In the genomic region with DNA sequence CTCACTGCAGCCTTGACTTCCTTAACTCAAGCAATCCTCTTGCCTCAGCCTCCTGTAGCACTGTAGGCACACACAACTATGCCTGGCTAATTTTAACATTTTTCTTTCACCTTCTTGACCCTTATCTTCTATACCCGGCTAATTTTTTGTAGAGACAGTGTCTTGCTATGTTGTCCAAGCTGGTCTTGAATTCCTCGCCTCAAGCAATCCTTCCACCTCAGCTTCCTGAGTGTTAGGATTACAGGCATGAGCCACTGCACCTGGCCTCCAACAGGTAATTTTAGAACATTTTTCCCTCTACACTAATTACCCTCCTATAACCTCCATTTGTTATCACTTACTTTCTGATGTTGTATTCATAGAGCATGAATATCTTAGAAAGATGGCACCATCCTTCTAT, we compare ENCODE assay signal across 21 cellular contexts.
A peak's percentile ranks its signal among the peaks of the same experiment; 100 is the strongest.
DNase-seq lines count a peak whose midpoint lies in the region; ATAC-seq lines count a peak whose summit lies in the region.
"Had no signal": no experiment of that assay in that cellular context is flagged by ENCODE, and none has a peak within 500 bp of the region (broad histone marks: within the 10 kb centered on the region; RNA-seq: fewer than 3 reads in every experiment).

No MANE protein-coding gene starts in this region.

- H3K79me1 ChIP-seq in trophoblast cell (ENCODE audit: low read length): no peaks in the 10 kb centered on the region

- H3K4me1 Mint-ChIP-seq in activated naive CD4-positive, alpha-beta T cell treated with anti-CD3 and anti-CD28 coated beads, Interleukin-2, amount 10 ng/mL, durations not matched to agents 7 days and 5 days: peaks cover 9% of the 10 kb centered on the region
- peaks cover 9 to 10% (median 10%) of the 10 kb centered on the region in 4 donors for H3K4me1 Mint-ChIP-seq in CD4-positive, alpha-beta memory T cell
- peaks cover 10% of the 10 kb centered on the region for H3K4me1 Mint-ChIP-seq in activated T-helper 17 cell treated with anti-CD3 and anti-CD28 coated beads, Interleukin-2, amount 50 U/mL, for 72 hours

- H4K91ac ChIP-seq in trophoblast cell (ENCODE audit: low read depth, low read length): no peak overlapping the region

- ATAC-seq in activated T-helper 17 cell treated with anti-CD3 and anti-CD28 coated beads, Interleukin-2, amount 50 U/mL, for 72 hours (replicated peaks): no peak
- no peak for ATAC-seq in GM19023 (IDR thresholded peaks at IDR 0.05; ENCODE audit: unreplicated experiment)
- ATAC-seq: Panc1 had no signal

- no CpG with 5 or more reads among the region's 2 CpGs for WGBS in trophoblast cell (ENCODE audit: extremely low coverage, insufficient coverage, insufficient read length)

- H3K23ac ChIP-seq in trophoblast cell (ENCODE audit: low read length): no peak overlapping the region

- H3K9me3 ChIP-seq in CD4-positive, alpha-beta memory T cell (ENCODE audit: control insufficient read depth in 1 of 2, low read length in 2 of 2): no peaks in the 10 kb centered on the region
- H3K9me3 ChIP-seq in trophoblast cell (ENCODE audit: insufficient read depth, low read depth, low read length): no peaks in the 10 kb centered on the region
- H3K9me3 ChIP-seq: BE2C had no signal

- H3K18ac ChIP-seq in trophoblast cell (ENCODE audit: low read length): no peak overlapping the region

- no peaks in the 10 kb centered on the region for H3K27me3 ChIP-seq in CD4-positive, alpha-beta memory T cell (ENCODE audit: insufficient read depth, low read length)
- H3K27me3 ChIP-seq in trophoblast cell (ENCODE audit: insufficient read depth, low read length): no peaks in the 10 kb centered on the region
- H3K27me3 ChIP-seq: BE2C had no signal

- H2BK120ac ChIP-seq in trophoblast cell (ENCODE audit: insufficient read depth, low read length, poor library complexity): no peak overlapping the region

- no peak overlapping the region for H3K4me3 ChIP-seq in CD4-positive, alpha-beta memory T cell (ENCODE audit: low read length in 2 of 2)
- H3K4me3 ChIP-seq in trophoblast cell (ENCODE audit: low read depth, low read length): no peak overlapping the region

- no peak overlapping the region for H3K4me2 ChIP-seq in trophoblast cell (ENCODE audit: low read length)

- peaks cover 8% of the 10 kb centered on the region for H3K4me1 ChIP-seq in CD4-positive, alpha-beta memory T cell (ENCODE audit: insufficient read depth, low read length)
- H3K4me1 ChIP-seq in trophoblast cell (ENCODE audit: control insufficient read depth in 1 of 2, insufficient read depth in 2 of 2, low read length in 2 of 2): no peaks in the 10 kb centered on the region
- H3K4me1 ChIP-seq: BE2C had no signal

- POLR2A ChIA-PET in CD4-positive, alpha-beta memory T cell (lab: Charles Lee; ENCODE audit: partially characterized antibody): interaction anchor here (0.9 kb wide), 1 partner anchor 60 kb away, joined by 4 read pairs; a partner anchor contains a TSS

- no peak overlapping the region for H2AK5ac ChIP-seq in trophoblast cell (ENCODE audit: low read length)

- H4K12ac ChIP-seq in trophoblast cell (ENCODE audit: low read depth, low read length): no peak overlapping the region

- no peaks in the 10 kb centered on the region for H3K9me3 Mint-ChIP-seq in activated naive CD4-positive, alpha-beta T cell treated with anti-CD3 and anti-CD28 coated beads, Interleukin-2, amount 10 ng/mL, durations not matched to agents 7 days and 5 days
- no peaks in the 10 kb centered on the region for H3K9me3 Mint-ChIP-seq in CD4-positive, alpha-beta memory T cell
- no peaks in the 10 kb centered on the region for H3K9me3 Mint-ChIP-seq in activated T-helper 17 cell treated with anti-CD3 and anti-CD28 coated beads, Interleukin-2, amount 50 U/mL, for 72 hours
- H3K9me3 Mint-ChIP-seq: CD8-positive, alpha-beta memory T cell had no signal

- peak overlapping the region; percentile 8 for H3K27ac Mint-ChIP-seq in activated naive CD4-positive, alpha-beta T cell treated with anti-CD3 and anti-CD28 coated beads, Interleukin-2, amount 10 ng/mL, durations not matched to agents 7 days and 5 days
- H3K27ac Mint-ChIP-seq in CD4-positive, alpha-beta memory T cell: peak overlapping the region in 4 of 7 donors; percentile 9 to 51 (median 14)
- peak overlapping the region; percentile 67 for H3K27ac Mint-ChIP-seq in activated T-helper 17 cell treated with anti-CD3 and anti-CD28 coated beads, Interleukin-2, amount 50 U/mL, for 72 hours

- H3K36me3 Mint-ChIP-seq in activated naive CD4-positive, alpha-beta T cell treated with anti-CD3 and anti-CD28 coated beads, Interleukin-2, amount 10 ng/mL, durations not matched to agents 7 days and 5 days: peaks cover 55% of the 10 kb centered on the region
- peaks cover 43 to 61% of the 10 kb centered on the region in 2 donors for H3K36me3 Mint-ChIP-seq in CD4-positive, alpha-beta memory T cell
- peaks cover 87% of the 10 kb centered on the region for H3K36me3 Mint-ChIP-seq in activated T-helper 17 cell treated with anti-CD3 and anti-CD28 coated beads, Interleukin-2, amount 50 U/mL, for 72 hours (ENCODE audit: low read depth)

- no peak overlapping the region for H2BK12ac ChIP-seq in trophoblast cell (ENCODE audit: low read length)

- peaks cover 12% of the 10 kb centered on the region for H3K36me3 ChIP-seq in CD4-positive, alpha-beta memory T cell (ENCODE audit: insufficient read depth, low read length)
- H3K36me3 ChIP-seq in trophoblast cell (ENCODE audit: control insufficient read depth in 1 of 2, insufficient read depth in 2 of 2, low read length in 2 of 2): peaks cover 12 to 17% of the 10 kb centered on the region in 2 experiments

- no peak overlapping the region for H3K14ac ChIP-seq in trophoblast cell (ENCODE audit: low read length)

- H3K9ac ChIP-seq in trophoblast cell (ENCODE audit: low read length): no peak overlapping the region

- no peak overlapping the region for H3K4me3 Mint-ChIP-seq in activated naive CD4-positive, alpha-beta T cell treated with anti-CD3 and anti-CD28 coated beads, Interleukin-2, amount 10 ng/mL, durations not matched to agents 7 days and 5 days
- H3K4me3 Mint-ChIP-seq in CD4-positive, alpha-beta memory T cell: no peak overlapping the region
- H3K4me3 Mint-ChIP-seq in activated T-helper 17 cell treated with anti-CD3 and anti-CD28 coated beads, Interleukin-2, amount 50 U/mL, for 72 hours: no peak overlapping the region
- H3K4me3 Mint-ChIP-seq: CD8-positive, alpha-beta memory T cell had no signal

- no peak overlapping the region for H3K27ac ChIP-seq in CD4-positive, alpha-beta memory T cell (ENCODE audit: low read depth, low read length)
- H3K27ac ChIP-seq in trophoblast cell (ENCODE audit: low read depth, low read length): no peak overlapping the region

- intact Hi-C loops in CD4-positive, alpha-beta memory T cell (cut with micrococcal nuclease): no loop called here

- no peak overlapping the region for H3K4ac ChIP-seq in trophoblast cell (ENCODE audit: low read depth, low read length)

- no peak overlapping the region for H2AFZ ChIP-seq in trophoblast cell (ENCODE audit: insufficient read depth, low read length, poor library complexity)

- H4K8ac ChIP-seq in trophoblast cell (ENCODE audit: low read depth, low read length): no peak overlapping the region

- DNase-seq in activated naive CD4-positive, alpha-beta T cell treated with anti-CD3 and anti-CD28 coated beads, Interleukin-2, amount 10 ng/mL, durations not matched to agents 7 days and 5 days: no peak
- no peak for DNase-seq in activated naive CD4-positive, alpha-beta T cell treated with anti-CD3 and anti-CD28 coated beads, Interleukin-2, amount 50 U/mL, for 16 hours
- no peak for DNase-seq in CD4-positive, alpha-beta memory T cell
- DNase-seq in trophoblast cell (peak; percentile 72 to 92), globus pallidus (ENCODE audit: low spot score) (no peak)
- DNase-seq: BE2C; Calu3; CD8-positive, alpha-beta memory T cell; DMS153; H7; Karpas-422; MV-4-11; NCI-H1105 treated with DMSO at 0.1 percent for 48 hours; NCI-H2081; NCI-H2171; NCI-H345; NCI-H524 treated with DMSO at 0.1 percent for 48 hours; NCI-H82 had no signal

- CTCF ChIA-PET in activated naive CD4-positive, alpha-beta T cell treated with anti-CD3 and anti-CD28 coated beads, Interleukin-2, amount 10 ng/mL, durations not matched to agents 7 days and 5 days (lab: Charles Lee): interaction anchor here (0.7 to 1.2 kb wide), 2 partner anchors 135 to 394 kb away, joined by 3 to 4 read pairs; no protein-coding TSS in a partner anchor
- CTCF ChIA-PET in CD4-positive, alpha-beta memory T cell (lab: Charles Lee; ENCODE audit: partially characterized antibody): interaction anchor here (1.3 to 3.1 kb wide), 2 partner anchors 10 to 135 kb away, joined by 10 read pairs; no protein-coding TSS in a partner anchor

- H3K27me3 Mint-ChIP-seq in activated naive CD4-positive, alpha-beta T cell treated with anti-CD3 and anti-CD28 coated beads, Interleukin-2, amount 10 ng/mL, durations not matched to agents 7 days and 5 days: no peaks in the 10 kb centered on the region
- no peaks in the 10 kb centered on the region for H3K27me3 Mint-ChIP-seq in CD4-positive, alpha-beta memory T cell
- H3K27me3 Mint-ChIP-seq in activated T-helper 17 cell treated with anti-CD3 and anti-CD28 coated beads, Interleukin-2, amount 50 U/mL, for 72 hours: no peaks in the 10 kb centered on the region
- H3K27me3 Mint-ChIP-seq: CD8-positive, alpha-beta memory T cell had no signal

- H2BK5ac ChIP-seq in trophoblast cell (ENCODE audit: low read depth, low read length, poor library complexity): no peak overlapping the region

- H3K79me2 ChIP-seq in trophoblast cell (ENCODE audit: control insufficient read depth, insufficient read depth, low read length, poor library complexity): no peaks in the 10 kb centered on the region

Comparison
In these comparisons a context has a peak if more than half of its experiments do, and no peak if none do; other contexts are left out.
1. DNase-seq: peak in trophoblast cell (2 of 2); none in activated naive CD4-positive, alpha-beta T cell treated with anti-CD3 and anti-CD28 coated beads, Interleukin-2, amount 10 ng/mL, durations not matched to agents 7 days and 5 days (single experiment), activated naive CD4-positive, alpha-beta T cell treated with anti-CD3 and anti-CD28 coated beads, Interleukin-2, amount 50 U/mL, for 16 hours (single experiment), CD4-positive, alpha-beta memory T cell (0 of 5) and globus pallidus (single experiment).
2. H3K27ac Mint-ChIP-seq: peak in every context shown above with its lines; median percentile 67 in activated T-helper 17 cell treated with anti-CD3 and anti-CD28 coated beads, Interleukin-2, amount 50 U/mL, for 72 hours; 14 in CD4-positive, alpha-beta memory T cell; 8 in activated naive CD4-positive, alpha-beta T cell treated with anti-CD3 and anti-CD28 coated beads, Interleukin-2, amount 10 ng/mL, durations not matched to agents 7 days and 5 days.